In genomic region chr16:87178177-87178863, GRCh38 we compare ENCODE assay signal across 1 cellular context.
A peak's percentile ranks its signal among the peaks of the same experiment; 100 is the strongest.
TF ChIP-seq lines count a peak whose summit lies in the region.

No MANE protein-coding gene starts in this region.

TF ChIP-seq in HepG2, 621 proteins besides CTCF, POLR2A, EP300 and RAD21 (continued from another document):
- TF ChIP-seq PPARG (CRISPR knock-in tag; conservative IDR thresholded peaks at IDR 0.05) (no peak), ZFP37 (CRISPR knock-in tag; IDR thresholded peaks at IDR 0.05; ENCODE audit: borderline replicate concordance) (no peak), CENPX (CRISPR knock-in tag; IDR thresholded peaks at IDR 0.05) (no peak), ZNF234 (CRISPR knock-in tag; conservative IDR thresholded peaks at IDR 0.05) (no peak), ARID4A (CRISPR knock-in tag; IDR thresholded peaks at IDR 0.05; ENCODE audit: borderline replicate concordance) (no peak), EZH2 (conservative IDR thresholded peaks at IDR 0.05; ENCODE audit: low read depth, low read length) (0 out of 2 replicates have a peak, but pooled peaks have one; percentile 37), PCBP2 (optimal IDR thresholded peaks at IDR 0.05; ENCODE audit: low read depth, low read length, poor library complexity, severe bottlenecking) (peak; percentile 57), HNRNPK (IDR thresholded peaks at IDR 0.05; ENCODE audit: low read depth, low read length, poor library complexity, severe bottlenecking) (peak; percentile 68)
TF ChIP-seq in HepG2: peak in this region for 3.
